In genomic region chr11:72583616-72584292, GRCh38 we compare ENCODE assay signal across 11 cellular contexts.
DNase-seq lines count a peak whose midpoint lies in the region; ATAC-seq lines count a peak whose summit lies in the region.
"Had no signal": no experiment of that assay in that cellular context is flagged by ENCODE, and none has a peak within 500 bp of the region (broad histone marks: within the 10 kb centered on the region; RNA-seq: fewer than 3 reads in every experiment).

No MANE protein-coding gene starts in this region.

- H3K4me1 ChIP-seq in iPS-20b (ENCODE audit: insufficient read depth, low read length): no peaks in the 10 kb centered on the region

- H3K9ac ChIP-seq in iPS-20b (ENCODE audit: low read depth, low read length): no peak overlapping the region

- H3K27ac Mint-ChIP-seq in activated naive CD4-positive, alpha-beta T cell treated with anti-CD3 and anti-CD28 coated beads, Interleukin-2, amount 50 U/mL, for 24 hours: peak overlapping the region; percentile 76
- H3K27ac Mint-ChIP-seq in activated naive CD8-positive, alpha-beta T cell treated with anti-CD3 and anti-CD28 coated beads, Interleukin-2, amount 10 ng/mL, durations not matched to agents 7 days and 5 days: no peak overlapping the region
- no peak overlapping the region for H3K27ac Mint-ChIP-seq in stimulated activated naive B cell treated with anti-CD40 and anti-IgM and Interleukin-4, amounts not matched to agents 10 μg/mL and 1 μg/mL and 100 μg/mL, for 72 hours

- no peak for ATAC-seq in activated naive CD8-positive, alpha-beta T cell treated with anti-CD3 and anti-CD28 coated beads, Interleukin-2, amount 10 ng/mL, durations not matched to agents 7 days and 5 days (ENCODE audit: low read depth)
- ATAC-seq in stimulated activated naive B cell treated with anti-CD40 and anti-IgM and Interleukin-4, amounts not matched to agents 10 μg/mL and 1 μg/mL and 100 μg/mL, for 72 hours (replicated peaks): no peak

- H3K4me3 ChIP-seq in iPS-20b (ENCODE audit: low read length): peak overlapping the region; percentile 64; the same call in 1 of the 2 replicates

- no peak for DNase-seq in activated naive CD4-positive, alpha-beta T cell (lab: John Stamatoyannopoulos, UW)
- no peak for DNase-seq in activated naive CD8-positive, alpha-beta T cell treated with anti-CD3 and anti-CD28 coated beads, Interleukin-2, amount 10 ng/mL, durations not matched to agents 7 days and 5 days
- no peak for DNase-seq in stimulated activated naive B cell treated with anti-CD40 and anti-IgM and Interleukin-4, amounts not matched to agents 10 μg/mL and 1 μg/mL and 100 μg/mL, for 72 hours
- DNase-seq in stimulated activated naive CD4-positive, alpha-beta T cell treated with Interleukin-2 at 50 U/mL for 16 hours (lab: John Stamatoyannopoulos, UW): no peak
- DNase-seq in hippocampal formation (lab: John Stamatoyannopoulos, UW): no peak
- DNase-seq in NCI-H524 (lab: John Stamatoyannopoulos, UW): no peak
- DNase-seq: NCI-H1436 treated with DMSO at 0.1 percent for 48 hours, NCI-H69, SIG-M5 had no signal

- H3K9me3 ChIP-seq in iPS-20b (ENCODE audit: insufficient read depth, low read depth, low read length): no peaks in the 10 kb centered on the region

- H3K4me3 Mint-ChIP-seq in activated naive CD4-positive, alpha-beta T cell treated with anti-CD3 and anti-CD28 coated beads, Interleukin-2, amount 50 U/mL, for 24 hours: peak overlapping the region; percentile 66
- peak overlapping the region; percentile 11 for H3K4me3 Mint-ChIP-seq in activated naive CD8-positive, alpha-beta T cell treated with anti-CD3 and anti-CD28 coated beads, Interleukin-2, amount 10 ng/mL, durations not matched to agents 7 days and 5 days
- H3K4me3 Mint-ChIP-seq in stimulated activated naive B cell treated with anti-CD40 and anti-IgM and Interleukin-4, amounts not matched to agents 10 μg/mL and 1 μg/mL and 100 μg/mL, for 72 hours: peak overlapping the region; percentile 60 to 70

- no peaks in the 10 kb centered on the region for H3K9me3 Mint-ChIP-seq in activated naive CD4-positive, alpha-beta T cell treated with anti-CD3 and anti-CD28 coated beads, Interleukin-2, amount 50 U/mL, for 24 hours
- H3K9me3 Mint-ChIP-seq in activated naive CD8-positive, alpha-beta T cell treated with anti-CD3 and anti-CD28 coated beads, Interleukin-2, amount 10 ng/mL, durations not matched to agents 7 days and 5 days: no peaks in the 10 kb centered on the region
- H3K9me3 Mint-ChIP-seq in stimulated activated naive B cell treated with anti-CD40 and anti-IgM and Interleukin-4, amounts not matched to agents 10 μg/mL and 1 μg/mL and 100 μg/mL, for 72 hours: peaks cover 0 to 1% of the 10 kb centered on the region in 2 donors

- peaks cover 21% of the 10 kb centered on the region for H3K4me1 Mint-ChIP-seq in activated naive CD4-positive, alpha-beta T cell treated with anti-CD3 and anti-CD28 coated beads, Interleukin-2, amount 50 U/mL, for 24 hours
- peaks cover 12% of the 10 kb centered on the region for H3K4me1 Mint-ChIP-seq in activated naive CD8-positive, alpha-beta T cell treated with anti-CD3 and anti-CD28 coated beads, Interleukin-2, amount 10 ng/mL, durations not matched to agents 7 days and 5 days
- peaks cover 20 to 26% of the 10 kb centered on the region in 2 donors for H3K4me1 Mint-ChIP-seq in stimulated activated naive B cell treated with anti-CD40 and anti-IgM and Interleukin-4, amounts not matched to agents 10 μg/mL and 1 μg/mL and 100 μg/mL, for 72 hours

- H3K27ac ChIP-seq in iPS-20b (ENCODE audit: low read length): no peak overlapping the region

- peaks cover 65% of the 10 kb centered on the region for H3K27me3 ChIP-seq in iPS-20b (ENCODE audit: insufficient read depth, low read length)

- no peaks in the 10 kb centered on the region for H3K36me3 ChIP-seq in iPS-20b (ENCODE audit: insufficient read depth, low read depth, low read length)

- POLR2A ChIA-PET in activated naive CD8-positive, alpha-beta T cell treated with anti-CD3 and anti-CD28 coated beads, Interleukin-2, amount 10 ng/mL, durations not matched to agents 7 days and 5 days (lab: Charles Lee): no interaction called here

- H3K36me3 Mint-ChIP-seq in activated naive CD4-positive, alpha-beta T cell treated with anti-CD3 and anti-CD28 coated beads, Interleukin-2, amount 50 U/mL, for 24 hours: peaks cover 3% of the 10 kb centered on the region
- H3K36me3 Mint-ChIP-seq in activated naive CD8-positive, alpha-beta T cell treated with anti-CD3 and anti-CD28 coated beads, Interleukin-2, amount 10 ng/mL, durations not matched to agents 7 days and 5 days: no peaks in the 10 kb centered on the region
- H3K36me3 Mint-ChIP-seq in stimulated activated naive B cell treated with anti-CD40 and anti-IgM and Interleukin-4, amounts not matched to agents 10 μg/mL and 1 μg/mL and 100 μg/mL, for 72 hours: peaks cover 0 to 3% of the 10 kb centered on the region in 2 donors

- H3K27me3 Mint-ChIP-seq in activated naive CD4-positive, alpha-beta T cell treated with anti-CD3 and anti-CD28 coated beads, Interleukin-2, amount 50 U/mL, for 24 hours: peaks cover 15% of the 10 kb centered on the region
- peaks cover 23% of the 10 kb centered on the region for H3K27me3 Mint-ChIP-seq in activated naive CD8-positive, alpha-beta T cell treated with anti-CD3 and anti-CD28 coated beads, Interleukin-2, amount 10 ng/mL, durations not matched to agents 7 days and 5 days
- H3K27me3 Mint-ChIP-seq in stimulated activated naive B cell treated with anti-CD40 and anti-IgM and Interleukin-4, amounts not matched to agents 10 μg/mL and 1 μg/mL and 100 μg/mL, for 72 hours: peaks cover 19 to 32% of the 10 kb centered on the region in 2 donors

Comparison
In these comparisons a context has a peak if more than half of its experiments do, and no peak if none do; other contexts are left out.
1. H3K4me3 Mint-ChIP-seq: peak in every context shown above with its lines; median percentile 66 in activated naive CD4-positive, alpha-beta T cell treated with anti-CD3 and anti-CD28 coated beads, Interleukin-2, amount 50 U/mL, for 24 hours; 65 in stimulated activated naive B cell treated with anti-CD40 and anti-IgM and Interleukin-4, amounts not matched to agents 10 μg/mL and 1 μg/mL and 100 μg/mL, for 72 hours; 11 in activated naive CD8-positive, alpha-beta T cell treated with anti-CD3 and anti-CD28 coated beads, Interleukin-2, amount 10 ng/mL, durations not matched to agents 7 days and 5 days.